21 cellular contexts compared by ENCODE assay signal in the genomic region with DNA sequence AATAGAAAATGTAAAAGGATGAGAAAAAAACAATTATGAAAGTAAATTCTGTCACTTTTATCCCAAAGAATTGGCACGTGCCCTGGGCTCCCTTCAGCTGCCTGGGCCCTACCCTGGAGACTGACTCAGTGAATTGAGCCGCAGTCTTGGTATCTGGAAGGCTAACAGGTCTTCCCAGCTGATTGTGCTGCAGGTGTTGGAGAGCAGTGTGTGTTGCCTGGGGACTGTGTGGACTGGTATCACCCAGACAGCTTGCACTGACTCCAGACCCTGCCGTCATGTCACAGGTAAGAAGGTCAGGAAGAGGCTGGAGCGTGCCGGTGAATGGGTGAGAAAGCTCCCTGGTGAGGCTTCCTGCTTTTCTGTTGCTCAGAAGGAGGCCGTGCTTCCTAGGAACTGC.
"Had no signal": no experiment of that assay in that cellular context is flagged by ENCODE, and none has a peak within 500 bp of the region (broad histone marks: within the 10 kb centered on the region; RNA-seq: fewer than 3 reads in every experiment).

No MANE protein-coding gene starts in this region.

- H3K4me1 Mint-ChIP-seq: immature natural killer cell had no signal

- H3K9me3 ChIP-seq: esophagus muscularis mucosa, gastroesophageal sphincter, left ventricle myocardium inferior, lower lobe of right lung, ovary, thyroid gland, upper lobe of left lung, vagina had no signal

- H3K27ac Mint-ChIP-seq: immature natural killer cell; naive thymus-derived CD4-positive, alpha-beta T cell had no signal

- FAIRE-seq: keratinocyte, small intestine had no signal

- ATAC-seq: gastroesophageal sphincter; left cardiac atrium; lower lobe of right lung; naive thymus-derived CD4-positive, alpha-beta T cell; right cardiac atrium had no signal

- H3K27me3 Mint-ChIP-seq: naive thymus-derived CD4-positive, alpha-beta T cell had no signal

- H3K4me3 ChIP-seq: coronary artery, esophagus muscularis mucosa, gastroesophageal sphincter, left ventricle myocardium inferior, lower lobe of right lung, ovary, thyroid gland, upper lobe of left lung, vagina had no signal

- H3K27ac ChIP-seq: epithelial cell of prostate, esophagus muscularis mucosa, gastroesophageal sphincter, left ventricle myocardium inferior, lower lobe of right lung, ovary, thyroid gland, upper lobe of left lung, vagina had no signal

- DNase-seq: effector CD4-positive, alpha-beta T cell; glutamatergic neuron; immature natural killer cell; left cardiac atrium; left ventricle myocardium inferior; lower lobe of right lung; mesendoderm; naive thymus-derived CD4-positive, alpha-beta T cell; ovary; right cardiac atrium; small intestine; stimulated activated CD4-positive, alpha-beta T cell treated with anti-CD3 and anti-CD28 coated beads, Interleukin-2, amount 100 ng/mL, for 48 hours; stimulated activated naive CD4-positive, alpha-beta T cell treated with Interleukin-2 at 50 U/mL for 16 hours; thyroid gland; upper lobe of left lung had no signal

- H3K4me3 Mint-ChIP-seq: immature natural killer cell; naive thymus-derived CD4-positive, alpha-beta T cell had no signal

- H3K36me3 ChIP-seq: lower lobe of right lung, ovary, thyroid gland had no signal

- H3K27me3 ChIP-seq: esophagus muscularis mucosa, gastroesophageal sphincter, ovary, thyroid gland, upper lobe of left lung, vagina had no signal

- H3K9me3 Mint-ChIP-seq: immature natural killer cell; naive thymus-derived CD4-positive, alpha-beta T cell had no signal
